21 cellular contexts compared by ENCODE assay signal in the genomic region with DNA sequence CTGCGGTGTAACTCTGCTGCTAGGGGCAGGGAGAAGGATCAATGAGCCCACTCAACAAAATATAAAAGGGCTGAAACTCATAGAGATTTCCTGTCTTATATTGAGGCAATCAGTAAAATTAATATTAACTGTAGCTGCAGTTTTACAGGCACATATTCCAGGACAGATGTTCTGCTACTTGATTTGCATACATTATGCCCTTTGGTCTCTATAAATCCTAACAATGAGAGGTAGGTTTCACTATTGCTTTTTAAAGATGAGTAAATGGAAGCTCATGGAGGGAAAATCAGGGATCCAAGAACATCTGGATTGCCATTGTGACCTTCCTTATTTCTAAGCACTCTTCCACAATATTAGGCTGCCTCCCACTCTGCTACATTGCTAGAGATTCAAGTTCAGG. TPM values are rescaled to one million over a fixed set of nuclear protein-coding genes. Genes with fewer than 3 reads are reported as not detected.
A peak's percentile ranks its signal among the peaks of the same experiment; 100 is the strongest.
DNase-seq lines count a peak whose midpoint lies in the region; ATAC-seq, FAIRE-seq and TF ChIP-seq lines count a peak whose summit lies in the region.
"Had no signal": no experiment of that assay in that cellular context is flagged by ENCODE, and none has a peak within 500 bp of the region (broad histone marks: within the 10 kb centered on the region; RNA-seq: fewer than 3 reads in every experiment).

No MANE protein-coding gene starts in this region.

- no peaks in the 10 kb centered on the region for H3K4me1 Mint-ChIP-seq in activated CD4-positive, alpha-beta T cell treated with anti-CD3 and anti-CD28 coated beads for 36 hours
- H3K4me1 Mint-ChIP-seq: B cell had no signal

- POLR2A ChIA-PET in activated CD4-positive, alpha-beta T cell treated with anti-CD3 and anti-CD28 coated beads for 36 hours (lab: Charles Lee): no interaction called here

- no peak for ATAC-seq in activated CD4-positive, alpha-beta T cell treated with anti-CD3 and anti-CD28 coated beads for 36 hours
- ATAC-seq: GM23338, HepG2 had no signal

- DNase-seq in hepatocyte (ENCODE audit: low spot score) (no peak), mesenchymal stem cell (no peak), small intestine (peak; percentile 53), uterus (no peak), SKM-1 treated with dmso at 0.1 percent for 144 hours (lab: John Stamatoyannopoulos, UW; ENCODE audit: unreplicated experiment) (no peak)
- no peak for DNase-seq in activated CD4-positive, alpha-beta T cell treated with anti-CD3 and anti-CD28 coated beads for 36 hours
- no peak for DNase-seq in effector CD8-positive, alpha-beta T cell (lab: John Stamatoyannopoulos, UW)
- DNase-seq: C1 segment of cervical spinal cord; Calu3; CD4-positive, alpha-beta T cell; DMS153; DMS79 treated with DMSO at 0.1 percent for 48 hours; EL; H9 had no signal

- H3K9ac ChIP-seq in mesenchymal stem cell (ENCODE audit: low read length): peak overlapping the region; percentile 38

- H3K27me3 ChIP-seq in hepatocyte (no peaks in the 10 kb centered on the region), mesenchymal stem cell (ENCODE audit: control insufficient read depth in 1 of 2, insufficient read depth in 1 of 2, low read length in 2 of 2) (no peaks in the 10 kb centered on the region), small intestine (ENCODE audit: control insufficient read depth in 2 of 2, insufficient read depth in 2 of 2, low read length in 2 of 2) (no peaks in the 10 kb centered on the region), uterus (no peaks in the 10 kb centered on the region)

- H3K36me3 ChIP-seq in hepatocyte (replicated peaks; ENCODE audit: insufficient read depth, low read depth) (no peaks in the 10 kb centered on the region), mesenchymal stem cell (ENCODE audit: control insufficient read depth in 1 of 2, insufficient read depth in 2 of 2, low read depth in 1 of 2, low read length in 2 of 2) (no peaks in the 10 kb centered on the region), small intestine (ENCODE audit: control insufficient read depth in 2 of 2, insufficient read depth in 2 of 2, low read length in 2 of 2) (no peaks in the 10 kb centered on the region), uterus (no peaks in the 10 kb centered on the region)

- no peak overlapping the region for H3K4me3 Mint-ChIP-seq in activated CD4-positive, alpha-beta T cell treated with anti-CD3 and anti-CD28 coated beads for 36 hours
- H3K4me3 Mint-ChIP-seq: B cell; CD4-positive, alpha-beta T cell; GM23338; H9 had no signal

- TF ChIP-seq POLR2A in uterus (IDR thresholded peaks at IDR 0.05): no peak

- H3K4me2 ChIP-seq in hepatocyte: peak overlapping the region; percentile 35
- H3K4me2 ChIP-seq in mesenchymal stem cell (ENCODE audit: low read length, poor library complexity, severe bottlenecking): no peak overlapping the region
- H3K4me2 ChIP-seq: GM23338 had no signal

- no peaks in the 10 kb centered on the region for H3K9me2 ChIP-seq in hepatocyte (replicated peaks; ENCODE audit: insufficient read depth)

- no peak overlapping the region for H4K91ac ChIP-seq in mesenchymal stem cell (ENCODE audit: low read length)

- no peak overlapping the region for H2BK15ac ChIP-seq in mesenchymal stem cell (ENCODE audit: low read depth, poor library complexity, severe bottlenecking)

- H3K9me3 ChIP-seq in hepatocyte (ENCODE audit: low read depth) (no peaks in the 10 kb centered on the region), mesenchymal stem cell (ENCODE audit: control insufficient read depth, low read length) (no peaks in the 10 kb centered on the region), small intestine (ENCODE audit: control insufficient read depth, low read depth) (no peaks in the 10 kb centered on the region), uterus (no peaks in the 10 kb centered on the region)

- H2AFZ ChIP-seq in hepatocyte: no peak overlapping the region
- no peak overlapping the region for H2AFZ ChIP-seq in mesenchymal stem cell (ENCODE audit: low read depth, low read length)
- H2AFZ ChIP-seq: GM23338 had no signal

- no peak overlapping the region for H3K18ac ChIP-seq in mesenchymal stem cell (ENCODE audit: low read depth in 1 of 2, low read length in 2 of 2)

- no peaks in the 10 kb centered on the region for H3K79me2 ChIP-seq in hepatocyte

- H3K14ac ChIP-seq in mesenchymal stem cell (ENCODE audit: low read length in 2 of 2): no peak overlapping the region

- no peaks in the 10 kb centered on the region for H3K36me3 Mint-ChIP-seq in activated CD4-positive, alpha-beta T cell treated with anti-CD3 and anti-CD28 coated beads for 36 hours (ENCODE audit: low read depth)

- no peaks in the 10 kb centered on the region for H3K79me1 ChIP-seq in mesenchymal stem cell (replicated peaks; ENCODE audit: low read length, poor library complexity, severe bottlenecking)

- no peak for FAIRE-seq in small intestine (lab: Jason Lieb, UNC)
- FAIRE-seq: A204.1, G401.6, GM12891, HepG2, HTR-8/SVneo had no signal

- no peak overlapping the region for H3K27ac Mint-ChIP-seq in activated CD4-positive, alpha-beta T cell treated with anti-CD3 and anti-CD28 coated beads for 36 hours
- H3K27ac Mint-ChIP-seq: B cell; CD4-positive, alpha-beta T cell; GM23338; H9 had no signal

- no peak overlapping the region for H2BK12ac ChIP-seq in mesenchymal stem cell (ENCODE audit: low read length in 2 of 2)

- H3K4me3 ChIP-seq in hepatocyte (no peak overlapping the region), mesenchymal stem cell (ENCODE audit: insufficient read depth in 1 of 2, low read depth in 1 of 2, low read length in 2 of 2) (no peak overlapping the region), small intestine (ENCODE audit: low read depth in 1 of 2, low read length in 2 of 2) (no peak overlapping the region), uterus (no peak overlapping the region)
- H3K4me3 ChIP-seq: GM23338 had no signal

- no peaks in the 10 kb centered on the region for H3K9me3 Mint-ChIP-seq in activated CD4-positive, alpha-beta T cell treated with anti-CD3 and anti-CD28 coated beads for 36 hours (ENCODE audit: low read depth)
- H3K9me3 Mint-ChIP-seq: CD4-positive, alpha-beta T cell; GM23338; H9 had no signal

- no peaks in the 10 kb centered on the region for H3K27me3 Mint-ChIP-seq in activated CD4-positive, alpha-beta T cell treated with anti-CD3 and anti-CD28 coated beads for 36 hours
- H3K27me3 Mint-ChIP-seq: B cell; CD4-positive, alpha-beta T cell had no signal

- no peak overlapping the region for H4K8ac ChIP-seq in mesenchymal stem cell (ENCODE audit: low read length)

- TF ChIP-seq CTCF in hepatocyte (IDR thresholded peaks at IDR 0.05; ENCODE audit: poor library complexity) (no peak), uterus (IDR thresholded peaks at IDR 0.05) (no peak)

- WGBS in hepatocyte (ENCODE audit: low lambda C conversion rate, missing lambda C conversion rate): 97% methylated on average over 1 of the region's 1 CpG
- WGBS in mesenchymal stem cell: 88% methylated on average over 1 of the region's 1 CpG
- 55 to 85% (median 81%) methylated on average over 1 of the region's 1 CpG for WGBS in small intestine, 3 donors

- no peak overlapping the region for H2BK120ac ChIP-seq in mesenchymal stem cell (ENCODE audit: low read depth, low read length)

- no peak overlapping the region for H3K4ac ChIP-seq in mesenchymal stem cell (ENCODE audit: low read depth in 1 of 2, low read length in 2 of 2)

- intact Hi-C loops in uterus (cut with DNase I; ENCODE audit: low total_unique reads): no loop called here
- intact Hi-C loops in activated CD4-positive, alpha-beta T cell treated with anti-CD3 and anti-CD28 coated beads for 36 hours (cut with DNase I, micrococcal nuclease): loop anchor here (5.0 to 10.0 kb wide), 3 partner anchors 169 to 779 kb away; a partner anchor contains a TSS

- H3K4me1 ChIP-seq in hepatocyte (ENCODE audit: insufficient read depth) (peaks cover 6% of the 10 kb centered on the region), mesenchymal stem cell (ENCODE audit: control insufficient read depth, insufficient read depth, low read depth, low read length) (no peaks in the 10 kb centered on the region), small intestine (ENCODE audit: control insufficient read depth in 2 of 2, insufficient read depth in 1 of 2, low read depth in 1 of 2, low read length in 1 of 2) (no peaks in the 10 kb centered on the region), uterus (peaks cover 0 to 12% of the 10 kb centered on the region in 2 donors)

- H2AK5ac ChIP-seq in mesenchymal stem cell (ENCODE audit: low read length, severe bottlenecking): no peak overlapping the region

- no peak overlapping the region for H3K23ac ChIP-seq in mesenchymal stem cell (ENCODE audit: low read length in 2 of 2)

- CTCF ChIA-PET in activated CD4-positive, alpha-beta T cell treated with anti-CD3 and anti-CD28 coated beads for 36 hours (lab: Charles Lee): interaction anchor here (0.6 kb wide), 1 partner anchor 165 kb away, joined by 3 read pairs; no protein-coding TSS in a partner anchor

- H2BK5ac ChIP-seq in mesenchymal stem cell (ENCODE audit: low read depth, low read length, poor library complexity, severe bottlenecking): no peak overlapping the region

- no peaks in the 10 kb centered on the region for H4K20me1 ChIP-seq in hepatocyte (ENCODE audit: insufficient read depth, poor library complexity, severe bottlenecking)

- peak overlapping the region; percentile 82 for H3K27ac ChIP-seq in hepatocyte
- no peak overlapping the region for H3K27ac ChIP-seq in mesenchymal stem cell (ENCODE audit: low read length, poor library complexity, severe bottlenecking)
- no peak overlapping the region for H3K27ac ChIP-seq in small intestine (ENCODE audit: low read depth in 1 of 2, low read length in 1 of 2)
- H3K27ac ChIP-seq in uterus: peak overlapping the region; percentile 31 to 81

RNA-seq across cellular contexts. Expression of a gene that starts 23.5 kb away (rescaled TPM):
- total RNA-seq in hepatocyte: 24.1 and 30.8 TPM in 2 replicates
- 14.2 and 21.0 TPM in 2 replicates for polyA plus RNA-seq in hepatocyte
- polyA plus RNA-seq in mesenchymal stem cell (2013, experiment 1 of 2): 12.1 TPM
- polyA plus RNA-seq in mesenchymal stem cell (2013, experiment 2 of 2): 11.4 TPM
- 1 to 10 TPM; 3.8 to 8.9 (median 5.1) TPM for polyA plus RNA-seq in small intestine
- total RNA-seq in uterus: 10 to 100 TPM; 13.2 to 36.0 (median 25.3) TPM
- total RNA-seq in activated CD4-positive, alpha-beta T cell treated with anti-CD3 and anti-CD28 coated beads for 36 hours: 10 to 100 TPM; 10.2 to 12.4 TPM

Comparison
In these comparisons a context has a peak if more than half of its experiments do, and no peak if none do; other contexts are left out.
1. H3K27ac ChIP-seq: peak in hepatocyte (single experiment) and uterus (2 of 2); none in mesenchymal stem cell (single experiment) and small intestine (0 of 2).